15 cellular contexts compared by ENCODE assay signal in the genomic region with DNA sequence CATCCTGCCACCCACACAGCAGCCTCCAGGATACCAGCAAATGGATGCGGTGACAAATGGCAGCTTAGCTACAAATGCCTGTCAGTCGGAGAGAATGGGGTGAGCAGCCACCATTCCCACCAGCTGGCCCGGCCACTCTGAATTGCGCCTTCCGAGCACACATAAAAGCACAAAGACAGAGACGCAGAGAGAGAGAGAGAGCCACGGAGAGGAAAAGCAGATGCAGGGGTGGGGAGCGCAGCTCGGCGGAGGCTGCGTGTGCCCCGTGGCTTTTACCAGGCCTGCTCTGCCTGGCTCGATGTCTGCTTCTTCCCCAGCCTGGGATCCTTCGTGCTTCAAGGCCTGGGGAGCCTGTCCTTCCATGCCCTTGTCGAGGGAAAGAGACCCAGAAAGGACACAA. TPM values are rescaled to one million over a fixed set of nuclear protein-coding genes. Genes with fewer than 3 reads are reported as not detected.
DNase-seq lines count a peak whose midpoint lies in the region; ATAC-seq and TF ChIP-seq lines count a peak whose summit lies in the region.
"Had no signal": no experiment of that assay in that cellular context is flagged by ENCODE, and none has a peak within 500 bp of the region (broad histone marks: within the 10 kb centered on the region; RNA-seq: fewer than 3 reads in every experiment).

No MANE protein-coding gene starts in this region.

- H3K4me1 ChIP-seq in MM.1S (ENCODE audit: low read length): no peaks in the 10 kb centered on the region
- H3K4me1 ChIP-seq: HAP-1 had no signal

- H3K27ac Mint-ChIP-seq in activated CD4-positive, alpha-beta T cell treated with anti-CD3 and anti-CD28 coated beads for 36 hours: no peak overlapping the region
- H3K27ac Mint-ChIP-seq: CD4-positive, alpha-beta T cell had no signal

- no peak overlapping the region for H2AFZ ChIP-seq in MM.1S (ENCODE audit: low read length)

- peaks cover 11% of the 10 kb centered on the region for H3K4me1 Mint-ChIP-seq in activated CD4-positive, alpha-beta T cell treated with anti-CD3 and anti-CD28 coated beads for 36 hours

- H4K20me1 ChIP-seq in MM.1S (ENCODE audit: insufficient read depth, low read length): no peaks in the 10 kb centered on the region

- no peak for ATAC-seq in activated CD4-positive, alpha-beta T cell treated with anti-CD3 and anti-CD28 coated beads for 36 hours
- no peak for ATAC-seq in GM19023 (IDR thresholded peaks at IDR 0.05; ENCODE audit: unreplicated experiment)
- ATAC-seq in GM19452 (IDR thresholded peaks at IDR 0.05; ENCODE audit: unreplicated experiment): no peak
- ATAC-seq: A549 had no signal

- H3F3A ChIP-seq in MM.1S (ENCODE audit: insufficient read depth, low read length): no peaks in the 10 kb centered on the region

- H3K4me3 Mint-ChIP-seq in activated CD4-positive, alpha-beta T cell treated with anti-CD3 and anti-CD28 coated beads for 36 hours: no peak overlapping the region
- H3K4me3 Mint-ChIP-seq: CD4-positive, alpha-beta T cell had no signal

- H3K36me3 Mint-ChIP-seq in activated CD4-positive, alpha-beta T cell treated with anti-CD3 and anti-CD28 coated beads for 36 hours (ENCODE audit: low read depth): no peaks in the 10 kb centered on the region

- H3K9me3 ChIP-seq in MM.1S (replicated peaks; ENCODE audit: insufficient read depth, low read length): no peaks in the 10 kb centered on the region
- H3K9me3 ChIP-seq: A549, Caco-2, HAP-1 had no signal

- H3K4me3 ChIP-seq in MM.1S (ENCODE audit: low read length): no peak overlapping the region
- H3K4me3 ChIP-seq: A549, HAP-1 had no signal

- H3K4me2 ChIP-seq in MM.1S (ENCODE audit: low read depth, low read length): no peak overlapping the region
- H3K4me2 ChIP-seq: A549 had no signal

- H3K9me2 ChIP-seq in MM.1S (replicated peaks; ENCODE audit: insufficient read depth, low read length): no peaks in the 10 kb centered on the region

- H3K27me3 ChIP-seq in MM.1S (replicated peaks; ENCODE audit: insufficient read depth, low read length): peaks cover 72% of the 10 kb centered on the region

- H3K79me2 ChIP-seq in MM.1S (ENCODE audit: low read length): no peaks in the 10 kb centered on the region

- CTCF ChIA-PET in activated CD4-positive, alpha-beta T cell treated with anti-CD3 and anti-CD28 coated beads for 36 hours (lab: Charles Lee): no interaction called here

- H3K36me3 ChIP-seq in MM.1S (replicated peaks; ENCODE audit: insufficient read depth, low read length): no peaks in the 10 kb centered on the region
- H3K36me3 ChIP-seq: HAP-1 had no signal

- TF ChIP-seq CTCF in MM.1S (IDR thresholded peaks at IDR 0.05; ENCODE audit: low read length): no peak

- POLR2A ChIA-PET in activated CD4-positive, alpha-beta T cell treated with anti-CD3 and anti-CD28 coated beads for 36 hours (lab: Charles Lee): no interaction called here

- H3K9ac ChIP-seq in MM.1S (ENCODE audit: low read length): no peak overlapping the region

- peaks cover 42% of the 10 kb centered on the region for H3K27me3 Mint-ChIP-seq in activated CD4-positive, alpha-beta T cell treated with anti-CD3 and anti-CD28 coated beads for 36 hours

- no peak overlapping the region for H3K27ac ChIP-seq in MM.1S (ENCODE audit: low read length)
- H3K27ac ChIP-seq: 22Rv1, A549 had no signal

- intact Hi-C loops in activated CD4-positive, alpha-beta T cell treated with anti-CD3 and anti-CD28 coated beads for 36 hours (cut with DNase I, micrococcal nuclease): no loop called here

- no peaks in the 10 kb centered on the region for H3K9me3 Mint-ChIP-seq in activated CD4-positive, alpha-beta T cell treated with anti-CD3 and anti-CD28 coated beads for 36 hours (ENCODE audit: low read depth)
- H3K9me3 Mint-ChIP-seq: CD4-positive, alpha-beta T cell had no signal

- DNase-seq in activated CD4-positive, alpha-beta T cell treated with anti-CD3 and anti-CD28 coated beads for 36 hours: peak; percentile 14
- DNase-seq in activated CD4-positive, alpha-beta T cell treated with anti-CD3 and anti-CD28 coated beads for 4 hours: no peak
- DNase-seq in left kidney (ENCODE audit: low read depth, low spot score) (peak; percentile 12), retina (peak; percentile 52), MM.1S (no peak)
- DNase-seq: AML-193; Caco-2; CD4-positive, alpha-beta T cell; GOT3 had no signal

RNA-seq across cellular contexts. Expression of a gene that starts 4.2 kb away (rescaled TPM):
- not detected for total RNA-seq in activated CD4-positive, alpha-beta T cell treated with anti-CD3 and anti-CD28 coated beads for 36 hours
- total RNA-seq: CD4-positive, alpha-beta T cell; HT-29 had no signal

Comparison
In these comparisons a context has a peak if more than half of its experiments do, and no peak if none do; other contexts are left out.
1. DNase-seq: peak in activated CD4-positive, alpha-beta T cell treated with anti-CD3 and anti-CD28 coated beads for 36 hours (single experiment), left kidney (single experiment) and retina (single experiment); none in activated CD4-positive, alpha-beta T cell treated with anti-CD3 and anti-CD28 coated beads for 4 hours (0 of 2) and MM.1S (single experiment).